ENCODE assay signal across 13 cellular contexts in the genomic region with DNA sequence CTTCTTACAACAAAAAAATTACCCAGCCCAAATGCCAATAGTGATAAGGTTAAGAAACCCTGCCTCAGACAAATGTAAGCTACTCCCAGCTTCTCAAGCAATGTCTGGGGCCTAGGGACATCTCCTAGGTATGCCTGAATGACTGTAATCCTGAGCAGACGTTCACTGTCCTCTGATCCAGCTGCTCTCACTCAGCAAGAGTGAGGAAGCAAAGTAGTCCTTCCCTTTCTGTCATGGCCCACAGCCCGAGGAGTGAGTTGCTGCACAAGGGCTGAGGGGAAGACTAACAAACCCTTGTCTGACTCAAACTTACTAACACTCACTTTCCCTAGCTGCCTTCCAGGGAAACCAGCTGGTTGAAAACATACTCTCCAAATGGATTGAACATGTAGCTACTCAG.
DNase-seq lines count a peak whose midpoint lies in the region; ATAC-seq, FAIRE-seq and TF ChIP-seq lines count a peak whose summit lies in the region.
"Had no signal": no experiment of that assay in that cellular context is flagged by ENCODE, and none has a peak within 500 bp of the region (broad histone marks: within the 10 kb centered on the region; RNA-seq: fewer than 3 reads in every experiment).

No MANE protein-coding gene starts in this region.

- peaks cover 26% of the 10 kb centered on the region for H3K4me1 ChIP-seq in A549
- peaks cover 0 to 4% (median 0%) of the 10 kb centered on the region in 3 donors for H3K4me1 ChIP-seq in esophagus squamous epithelium
- no peaks in the 10 kb centered on the region for H3K4me1 ChIP-seq in neural progenitor cell

- peaks cover 11% of the 10 kb centered on the region for H3K36me3 Mint-ChIP-seq in activated naive CD8-positive, alpha-beta T cell treated with anti-CD3 and anti-CD28 coated beads for 36 hours
- no peaks in the 10 kb centered on the region for H3K36me3 Mint-ChIP-seq in neural progenitor cell

- peak overlapping the region; percentile 83 for H3K27ac Mint-ChIP-seq in activated naive CD8-positive, alpha-beta T cell treated with anti-CD3 and anti-CD28 coated beads for 36 hours
- no peak overlapping the region for H3K27ac Mint-ChIP-seq in neural progenitor cell
- H3K27ac Mint-ChIP-seq: T-helper 1 cell treated with Interleukin-12 subunit alpha and Interleukin-12 subunit beta and Interleukin-4 antibody, amounts not matched to agents 30 μg/mL and 1 μg/mL, for 36 hours had no signal

- peaks cover 34% of the 10 kb centered on the region for H3K4me1 Mint-ChIP-seq in activated naive CD8-positive, alpha-beta T cell treated with anti-CD3 and anti-CD28 coated beads for 36 hours
- H3K4me1 Mint-ChIP-seq in neural progenitor cell, result no peaks in the 10 kb centered on the region

- H3K27me3 ChIP-seq in esophagus squamous epithelium, result peaks cover 0 to 6% (median 0%) of the 10 kb centered on the region in 4 donors
- no peaks in the 10 kb centered on the region for H3K27me3 ChIP-seq in neural progenitor cell

- H3K36me3 ChIP-seq in esophagus squamous epithelium (no peaks in the 10 kb centered on the region), neural progenitor cell (no peaks in the 10 kb centered on the region)

- no peak overlapping the region for H3K9ac ChIP-seq in neural progenitor cell

- no peaks in the 10 kb centered on the region for H3K9me3 ChIP-seq in A549
- H3K9me3 ChIP-seq in esophagus squamous epithelium, result no peaks in the 10 kb centered on the region
- H3K9me3 ChIP-seq in neural progenitor cell (ENCODE audit: low read depth), result no peaks in the 10 kb centered on the region

- POLR2A ChIA-PET in A549 (lab: Yijun Ruan, JAX), result no interaction called here

- H3K4me2 ChIP-seq in A549 (no peak overlapping the region), neural progenitor cell (no peak overlapping the region)

- no peaks in the 10 kb centered on the region for H3K79me2 ChIP-seq in neural progenitor cell (ENCODE audit: low read depth)

- H3K4me3 ChIP-seq in A549 (no peak overlapping the region), GM12865 (ENCODE audit: low read depth, low read length) (no peak overlapping the region), esophagus squamous epithelium (no peak overlapping the region), neural progenitor cell (no peak overlapping the region)

- no peaks in the 10 kb centered on the region for H4K20me1 ChIP-seq in neural progenitor cell (ENCODE audit: low read depth)

- ATAC-seq in A549 (peak in 1 of 2 experiments; percentile 28; a peak in 1 of 6 replicates), HG02852 (IDR thresholded peaks at IDR 0.05; ENCODE audit: unreplicated experiment) (no peak)

- TF ChIP-seq POLR2A in A549 (IDR thresholded peaks at IDR 0.05; ENCODE audit: low read length) (no peak), esophagus squamous epithelium (IDR thresholded peaks at IDR 0.05) (no peak)

- 77% methylated on average over 2 of the region's 2 CpGs for WGBS in A549 (ENCODE audit: missing lambda C conversion rate)
- 47 to 62% methylated on average over 2 of the region's 2 CpGs for WGBS in esophagus squamous epithelium, 2 donors

- CTCF ChIA-PET in A549 (lab: Yijun Ruan, JAX), result interaction anchor here (1.1 to 1.5 kb wide), 3 partner anchors 9 to 88 kb away, joined by 3 read pairs; no protein-coding TSS in a partner anchor

- no peak for FAIRE-seq in A549 (lab: Jason Lieb, UNC)

- TF ChIP-seq RAD21 in A549 (conservative IDR thresholded peaks at IDR 0.05 in 1 of 2, IDR thresholded peaks at IDR 0.05 in 1 of 2), result no peak

- H2AFZ ChIP-seq in neural progenitor cell (replicated peaks), result no peak overlapping the region

- no peak overlapping the region for H3K4me3 Mint-ChIP-seq in activated naive CD8-positive, alpha-beta T cell treated with anti-CD3 and anti-CD28 coated beads for 36 hours
- H3K4me3 Mint-ChIP-seq in neural progenitor cell, result no peak overlapping the region
- H3K4me3 Mint-ChIP-seq: T-helper 1 cell treated with Interleukin-12 subunit alpha and Interleukin-12 subunit beta and Interleukin-4 antibody, amounts not matched to agents 30 μg/mL and 1 μg/mL, for 36 hours had no signal

- H3K27ac ChIP-seq in A549 (peak overlapping the region; percentile 3 to 83; a peak in 4 of 6 replicates), esophagus squamous epithelium (peak overlapping the region in 2 of 4 donors; percentile 40 to 55), neural progenitor cell (no peak overlapping the region)

- H3F3A ChIP-seq in neural progenitor cell (ENCODE audit: low read depth), result no peaks in the 10 kb centered on the region

- no peak for DNase-seq in A549 (ENCODE audit: low read depth in 1 of 2, low spot score in 1 of 2)
- peak; percentile 35 for DNase-seq in GM12865 (ENCODE audit: low read depth)
- DNase-seq in activated naive CD8-positive, alpha-beta T cell treated with anti-CD3 and anti-CD28 coated beads for 36 hours, result no peak
- DNase-seq in iris pigment epithelial cell (ENCODE audit: low read depth), result peak; percentile 40
- DNase-seq in esophagus squamous epithelium (lab: John Stamatoyannopoulos, UW), result no peak
- no peak for DNase-seq in neural progenitor cell (ENCODE audit: low spot score)
- no peak for DNase-seq in HuH-7.5 (ENCODE audit: low spot score)
- DNase-seq: anterior cingulate cortex; foreskin melanocyte; stimulated activated CD4-positive, alpha-beta T cell treated with anti-CD3 and anti-CD28 coated beads, Interleukin-15, amount 100 ng/mL, for 24 hours had no signal

- no peak for TF ChIP-seq EP300 in A549 (IDR thresholded peaks at IDR 0.05)

- no peaks in the 10 kb centered on the region for H3K9me3 Mint-ChIP-seq in activated naive CD8-positive, alpha-beta T cell treated with anti-CD3 and anti-CD28 coated beads for 36 hours
- H3K9me3 Mint-ChIP-seq in neural progenitor cell, result no peaks in the 10 kb centered on the region
- H3K9me3 Mint-ChIP-seq: stimulated activated naive CD8-positive, alpha-beta T cell treated with anti-CD3 and anti-CD28 coated beads, Interleukin-15, Interleukin-2, amounts not matched to agents 100 ng/mL and 50 ng/mL, for 24 hours; T-helper 1 cell treated with Interleukin-12 subunit alpha and Interleukin-12 subunit beta and Interleukin-4 antibody, amounts not matched to agents 30 μg/mL and 1 μg/mL, for 36 hours had no signal

- TF ChIP-seq CTCF in A549 (IDR thresholded peaks at IDR 0.05) (no peak), GM12865 (IDR thresholded peaks at IDR 0.05; ENCODE audit: insufficient read depth, low read depth, low read length, missing control alignments) (no peak), esophagus squamous epithelium (IDR thresholded peaks at IDR 0.05) (no peak), neural progenitor cell (IDR thresholded peaks at IDR 0.05) (no peak)

- intact Hi-C loops in esophagus squamous epithelium (cut with DNase I), result no loop called here

- H3K27me3 Mint-ChIP-seq in activated naive CD8-positive, alpha-beta T cell treated with anti-CD3 and anti-CD28 coated beads for 36 hours, result no peaks in the 10 kb centered on the region
- H3K27me3 Mint-ChIP-seq in neural progenitor cell (ENCODE audit: insufficient read depth, low read depth), result no peaks in the 10 kb centered on the region
- H3K27me3 Mint-ChIP-seq: stimulated activated naive CD8-positive, alpha-beta T cell treated with anti-CD3 and anti-CD28 coated beads, Interleukin-15, Interleukin-2, amounts not matched to agents 100 ng/mL and 50 ng/mL, for 24 hours had no signal

TF ChIP-seq in A549, 52 proteins besides CTCF, POLR2A, EP300 and RAD21 (continues in another document):
- TF ChIP-seq SREBF2 (IDR thresholded peaks at IDR 0.05) (no peak), HEYL (CRISPR knock-in tag; IDR thresholded peaks at IDR 0.05) (no peak), ZSCAN20 (CRISPR knock-in tag; IDR thresholded peaks at IDR 0.05) (no peak), HOXA7 (CRISPR knock-in tag; IDR thresholded peaks at IDR 0.05) (no peak), GATA3 (IDR thresholded peaks at IDR 0.05; ENCODE audit: borderline replicate concordance) (no peak), FOSB (CRISPR knock-in tag; IDR thresholded peaks at IDR 0.05) (no peak), PHF8 (IDR thresholded peaks at IDR 0.05; ENCODE audit: borderline replicate concordance, low read depth) (no peak), EHMT2 (IDR thresholded peaks at IDR 0.05; ENCODE audit: low read depth) (no peak), CHD2 (IDR thresholded peaks at IDR 0.05; ENCODE audit: low read length, partially characterized antibody) (no peak), KDM5A (IDR thresholded peaks at IDR 0.05) (no peak), RFX5 (IDR thresholded peaks at IDR 0.05) (no peak), TFCP2L1 (CRISPR knock-in tag; IDR thresholded peaks at IDR 0.05) (no peak), HDAC2 (IDR thresholded peaks at IDR 0.05) (no peak), MAFK (IDR thresholded peaks at IDR 0.05; ENCODE audit: partially characterized antibody) (no peak)
- TF ChIP-seq, protein P1, sequence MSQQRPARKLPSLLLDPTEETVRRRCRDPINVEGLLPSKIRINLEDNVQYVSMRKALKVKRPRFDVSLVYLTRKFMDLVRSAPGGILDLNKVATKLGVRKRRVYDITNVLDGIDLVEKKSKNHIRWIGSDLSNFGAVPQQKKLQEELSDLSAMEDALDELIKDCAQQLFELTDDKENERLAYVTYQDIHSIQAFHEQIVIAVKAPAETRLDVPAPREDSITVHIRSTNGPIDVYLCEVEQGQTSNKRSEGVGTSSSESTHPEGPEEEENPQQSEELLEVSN (IDR thresholded peaks at IDR 0.05; ENCODE audit: borderline replicate concordance, low read depth), result no peak
- TF ChIP-seq, protein P2, sequence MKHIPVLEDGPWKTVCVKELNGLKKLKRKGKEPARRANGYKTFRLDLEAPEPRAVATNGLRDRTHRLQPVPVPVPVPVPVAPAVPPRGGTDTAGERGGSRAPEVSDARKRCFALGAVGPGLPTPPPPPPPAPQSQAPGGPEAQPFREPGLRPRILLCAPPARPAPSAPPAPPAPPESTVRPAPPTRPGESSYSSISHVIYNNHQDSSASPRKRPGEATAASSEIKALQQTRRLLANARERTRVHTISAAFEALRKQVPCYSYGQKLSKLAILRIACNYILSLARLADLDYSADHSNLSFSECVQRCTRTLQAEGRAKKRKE (CRISPR knock-in tag; IDR thresholded peaks at IDR 0.05; ENCODE audit: low read depth), result no peak
- TF ChIP-seq, protein P3, sequence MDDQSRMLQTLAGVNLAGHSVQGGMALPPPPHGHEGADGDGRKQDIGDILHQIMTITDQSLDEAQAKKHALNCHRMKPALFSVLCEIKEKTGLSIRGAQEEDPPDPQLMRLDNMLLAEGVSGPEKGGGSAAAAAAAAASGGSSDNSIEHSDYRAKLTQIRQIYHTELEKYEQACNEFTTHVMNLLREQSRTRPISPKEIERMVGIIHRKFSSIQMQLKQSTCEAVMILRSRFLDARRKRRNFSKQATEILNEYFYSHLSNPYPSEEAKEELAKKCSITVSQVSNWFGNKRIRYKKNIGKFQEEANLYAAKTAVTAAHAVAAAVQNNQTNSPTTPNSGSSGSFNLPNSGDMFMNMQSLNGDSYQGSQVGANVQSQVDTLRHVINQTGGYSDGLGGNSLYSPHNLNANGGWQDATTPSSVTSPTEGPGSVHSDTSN (IDR thresholded peaks at IDR 0.05), result no peak
- TF ChIP-seq, protein P4, sequence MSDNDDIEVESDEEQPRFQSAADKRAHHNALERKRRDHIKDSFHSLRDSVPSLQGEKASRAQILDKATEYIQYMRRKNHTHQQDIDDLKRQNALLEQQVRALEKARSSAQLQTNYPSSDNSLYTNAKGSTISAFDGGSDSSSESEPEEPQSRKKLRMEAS (IDR thresholded peaks at IDR 0.05), result no peak

Comparison
In these comparisons a context has a peak if more than half of its experiments do, and no peak if none do; other contexts are left out.
1. DNase-seq: peak in GM12865 (single experiment) and iris pigment epithelial cell (single experiment); none in A549 (0 of 2), activated naive CD8-positive, alpha-beta T cell treated with anti-CD3 and anti-CD28 coated beads for 36 hours (single experiment), esophagus squamous epithelium (single experiment), neural progenitor cell (single experiment) and HuH-7.5 (single experiment).